9 cellular contexts compared by ENCODE assay signal in genomic region chr11:1870721-1871466, GRCh38. TPM values are rescaled to one million over a fixed set of nuclear protein-coding genes. Genes with fewer than 3 reads are reported as not detected.
A peak's percentile ranks its signal among the peaks of the same experiment; 100 is the strongest.
DNase-seq lines count a peak whose midpoint lies in the region; ATAC-seq and TF ChIP-seq lines count a peak whose summit lies in the region.
"Had no signal": no experiment of that assay in that cellular context is flagged by ENCODE, and none has a peak within 500 bp of the region (broad histone marks: within the 10 kb centered on the region; RNA-seq: fewer than 3 reads in every experiment).

No MANE protein-coding gene starts in this region.

- H3K4me1 Mint-ChIP-seq in activated T-helper 2 cell treated with anti-CD3 and anti-CD28 coated beads, Interferon-gamma antibody, Interleukin-2, Interleukin-4, amounts not matched to agents 10 μg/mL and 5 μg/mL and 100 μg/mL, durations not matched to agents 14 hours and 24 hours and 36 hours (ENCODE audit: low read depth): peaks cover 21% of the 10 kb centered on the region
- H3K4me1 Mint-ChIP-seq in stimulated activated memory B cell treated with anti-CD40 and anti-IgM and Interleukin-4, amounts not matched to agents 10 μg/mL and 1 μg/mL and 100 μg/mL, for 72 hours: peaks cover 9% of the 10 kb centered on the region

- H3K36me3 Mint-ChIP-seq in activated T-helper 2 cell treated with anti-CD3 and anti-CD28 coated beads, Interferon-gamma antibody, Interleukin-2, Interleukin-4, amounts not matched to agents 10 μg/mL and 5 μg/mL and 100 μg/mL, durations not matched to agents 14 hours and 24 hours and 36 hours (ENCODE audit: low read depth): peaks cover 18% of the 10 kb centered on the region
- peaks cover 29% of the 10 kb centered on the region for H3K36me3 Mint-ChIP-seq in stimulated activated memory B cell treated with anti-CD40 and anti-IgM and Interleukin-4, amounts not matched to agents 10 μg/mL and 1 μg/mL and 100 μg/mL, for 72 hours

- no peak overlapping the region for H3K4me3 Mint-ChIP-seq in activated T-helper 2 cell treated with anti-CD3 and anti-CD28 coated beads, Interferon-gamma antibody, Interleukin-2, Interleukin-4, amounts not matched to agents 10 μg/mL and 5 μg/mL and 100 μg/mL, durations not matched to agents 14 hours and 24 hours and 36 hours (ENCODE audit: low read depth)
- no peak overlapping the region for H3K4me3 Mint-ChIP-seq in stimulated activated memory B cell treated with anti-CD40 and anti-IgM and Interleukin-4, amounts not matched to agents 10 μg/mL and 1 μg/mL and 100 μg/mL, for 72 hours

- DNase-seq in MG63 (peak; percentile 88), right atrium auricular region (ENCODE audit: low spot score) (no peak), NCI-H345 (lab: John Stamatoyannopoulos, UW) (no peak)
- DNase-seq in activated T-helper 2 cell treated with anti-CD3 and anti-CD28 coated beads, Interferon-gamma antibody, Interleukin-2, Interleukin-4, amounts not matched to agents 10 μg/mL and 5 μg/mL and 100 μg/mL, durations not matched to agents 14 hours and 24 hours and 36 hours (ENCODE audit: low spot score): no peak
- DNase-seq: MM.1S had no signal

- H3K36me3 ChIP-seq in MG63 (0 out of 2 replicates have a peak, but pooled peaks cover 2% of the 10 kb centered on the region), right atrium auricular region (no peaks in the 10 kb centered on the region)

- TF ChIP-seq CTCF in right atrium auricular region (IDR thresholded peaks at IDR 0.05): no peak

- H3K9me3 ChIP-seq in MG63: no peaks in the 10 kb centered on the region
- no peaks in the 10 kb centered on the region for H3K9me3 ChIP-seq in right atrium auricular region

- H3K27ac ChIP-seq in right atrium auricular region: peak overlapping the region; percentile 35 to 51

- intact Hi-C loops in activated T-helper 2 cell treated with anti-CD3 and anti-CD28 coated beads, Interferon-gamma antibody, Interleukin-2, Interleukin-4, amounts not matched to agents 10 μg/mL and 5 μg/mL and 100 μg/mL, durations not matched to agents 14 hours and 24 hours and 36 hours (cut with micrococcal nuclease): loop anchor here (2.0 kb wide), 1 partner anchor 18 kb away; the partner anchor contains the start of gene LSP1

- peak overlapping the region; percentile 57 for H3K4me3 ChIP-seq in MG63
- peak overlapping the region; percentile 25 to 47 for H3K4me3 ChIP-seq in right atrium auricular region

- no peaks in the 10 kb centered on the region for H3K9me3 Mint-ChIP-seq in activated T-helper 2 cell treated with anti-CD3 and anti-CD28 coated beads, Interferon-gamma antibody, Interleukin-2, Interleukin-4, amounts not matched to agents 10 μg/mL and 5 μg/mL and 100 μg/mL, durations not matched to agents 14 hours and 24 hours and 36 hours
- H3K9me3 Mint-ChIP-seq in stimulated activated memory B cell treated with anti-CD40 and anti-IgM and Interleukin-4, amounts not matched to agents 10 μg/mL and 1 μg/mL and 100 μg/mL, for 72 hours: no peaks in the 10 kb centered on the region

- H3K27ac Mint-ChIP-seq in activated T-helper 2 cell treated with anti-CD3 and anti-CD28 coated beads, Interferon-gamma antibody, Interleukin-2, Interleukin-4, amounts not matched to agents 10 μg/mL and 5 μg/mL and 100 μg/mL, durations not matched to agents 14 hours and 24 hours and 36 hours: peak overlapping the region; percentile 58
- peak overlapping the region; percentile 57 for H3K27ac Mint-ChIP-seq in stimulated activated memory B cell treated with anti-CD40 and anti-IgM and Interleukin-4, amounts not matched to agents 10 μg/mL and 1 μg/mL and 100 μg/mL, for 72 hours

- H3K27me3 ChIP-seq in MG63: 0 out of 2 replicates have a peak, but pooled peaks cover 2% of the 10 kb centered on the region
- no peaks in the 10 kb centered on the region for H3K27me3 ChIP-seq in right atrium auricular region

- H3K4me1 ChIP-seq in right atrium auricular region: peaks cover 0 to 39% of the 10 kb centered on the region in 2 donors

- H3K27me3 Mint-ChIP-seq in activated T-helper 2 cell treated with anti-CD3 and anti-CD28 coated beads, Interferon-gamma antibody, Interleukin-2, Interleukin-4, amounts not matched to agents 10 μg/mL and 5 μg/mL and 100 μg/mL, durations not matched to agents 14 hours and 24 hours and 36 hours (ENCODE audit: low read depth): no peaks in the 10 kb centered on the region
- H3K27me3 Mint-ChIP-seq in stimulated activated memory B cell treated with anti-CD40 and anti-IgM and Interleukin-4, amounts not matched to agents 10 μg/mL and 1 μg/mL and 100 μg/mL, for 72 hours: no peaks in the 10 kb centered on the region

- no peak for ATAC-seq in stimulated activated memory B cell treated with anti-CD40 and anti-IgM and Interleukin-4, amounts not matched to agents 10 μg/mL and 1 μg/mL and 100 μg/mL, for 72 hours
- ATAC-seq in GM21390 (IDR thresholded peaks at IDR 0.05; ENCODE audit: unreplicated experiment) (no peak), GM18511 (IDR thresholded peaks at IDR 0.05; ENCODE audit: unreplicated experiment) (no peak), GM18517 (IDR thresholded peaks at IDR 0.05; ENCODE audit: unreplicated experiment) (no peak)

RNA-seq across cellular contexts. Expression of gene LSP1, which starts 18.0 kb away (rescaled TPM):
- 41.7 and 66.6 TPM in 2 replicates for total RNA-seq in MG63 (2014; rRNA removed; shearing (Covaris generic); ENCODE audit: low replicate concordance)
- total RNA-seq in activated T-helper 2 cell treated with anti-CD3 and anti-CD28 coated beads, Interferon-gamma antibody, Interleukin-2, Interleukin-4, amounts not matched to agents 10 μg/mL and 5 μg/mL and 100 μg/mL, durations not matched to agents 14 hours and 24 hours and 36 hours: 442 and 449 TPM in 2 replicates
- 10 to 100 TPM in 1 of 2 donors, 1 to 10 TPM in 1; 7.9 to 12.1 TPM for total RNA-seq in right atrium auricular region

RNA-seq across cellular contexts. Expression of gene PRR33, which starts 20.8 kb away (rescaled TPM):
- not detected in 2 replicates for total RNA-seq in MG63 (2014; rRNA removed; shearing (Covaris generic); ENCODE audit: low replicate concordance)
- total RNA-seq in activated T-helper 2 cell treated with anti-CD3 and anti-CD28 coated beads, Interferon-gamma antibody, Interleukin-2, Interleukin-4, amounts not matched to agents 10 μg/mL and 5 μg/mL and 100 μg/mL, durations not matched to agents 14 hours and 24 hours and 36 hours: 0.05 TPM in 1 of 2 replicates, not detected in the other
- total RNA-seq in right atrium auricular region: under 1 TPM in 1 of 2 donors, not detected in 1; 0.33 TPM

RNA-seq across cellular contexts. Expression of gene TNNI2, which starts 32.1 kb away (rescaled TPM):
- total RNA-seq in MG63 (2014; rRNA removed; shearing (Covaris generic); ENCODE audit: low replicate concordance): not detected in 2 replicates
- total RNA-seq in activated T-helper 2 cell treated with anti-CD3 and anti-CD28 coated beads, Interferon-gamma antibody, Interleukin-2, Interleukin-4, amounts not matched to agents 10 μg/mL and 5 μg/mL and 100 μg/mL, durations not matched to agents 14 hours and 24 hours and 36 hours: 0.27 TPM in 1 of 2 replicates, not detected in the other
- total RNA-seq in right atrium auricular region: not detected

RNA-seq across cellular contexts. Expression of gene SYT8, which starts 36.1 kb away (rescaled TPM):
- not detected in 2 replicates for total RNA-seq in MG63 (2014; rRNA removed; shearing (Covaris generic); ENCODE audit: low replicate concordance)
- not detected in 2 replicates for total RNA-seq in activated T-helper 2 cell treated with anti-CD3 and anti-CD28 coated beads, Interferon-gamma antibody, Interleukin-2, Interleukin-4, amounts not matched to agents 10 μg/mL and 5 μg/mL and 100 μg/mL, durations not matched to agents 14 hours and 24 hours and 36 hours
- total RNA-seq in right atrium auricular region: not detected

RNA-seq across cellular contexts. Expression of gene TNNT3, which starts 48.6 kb away (rescaled TPM):
- not detected in 2 replicates for total RNA-seq in MG63 (2014; rRNA removed; shearing (Covaris generic); ENCODE audit: low replicate concordance)
- total RNA-seq in activated T-helper 2 cell treated with anti-CD3 and anti-CD28 coated beads, Interferon-gamma antibody, Interleukin-2, Interleukin-4, amounts not matched to agents 10 μg/mL and 5 μg/mL and 100 μg/mL, durations not matched to agents 14 hours and 24 hours and 36 hours: 2.0 and 2.9 TPM in 2 replicates
- total RNA-seq in right atrium auricular region: 10 to 100 TPM; 12.8 to 16.4 TPM
